ENCODE assay signal across 13 cellular contexts in genomic region chr11:110082899-110083298, GRCh38. TPM values are rescaled to one million over a fixed set of nuclear protein-coding genes. Genes with fewer than 3 reads are reported as not detected.
A peak's percentile ranks its signal among the peaks of the same experiment; 100 is the strongest.
DNase-seq lines count a peak whose midpoint lies in the region; ATAC-seq, FAIRE-seq and TF ChIP-seq lines count a peak whose summit lies in the region.
"Had no signal": no experiment of that assay in that cellular context is flagged by ENCODE, and none has a peak within 500 bp of the region (broad histone marks: within the 10 kb centered on the region; RNA-seq: fewer than 3 reads in every experiment).

No MANE protein-coding gene starts in this region.

- no peak for TF ChIP-seq RAD21 in H1 (IDR thresholded peaks at IDR 0.05 in 1 of 2, conservative IDR thresholded peaks at IDR 0.05 in 1 of 2; ENCODE audit: low read depth in 2 of 2, low read length in 2 of 2)

- peak; percentile 23 for FAIRE-seq in HTR-8/SVneo (lab: Jason Lieb, UNC)
- no peak for FAIRE-seq in H1 (lab: Jason Lieb, UNC)
- FAIRE-seq: A549, HepG2 had no signal

- H4K5ac ChIP-seq in H1 (ENCODE audit: insufficient read length, low read depth, low read length), result no peak overlapping the region

- H2BK12ac ChIP-seq in H1 (ENCODE audit: low read depth, low read length), result no peak overlapping the region

- no peaks in the 10 kb centered on the region for H3K27me3 Mint-ChIP-seq in WTC11 (ENCODE audit: low read depth)

- H3K14ac ChIP-seq in H1 (ENCODE audit: insufficient read length), result no peak overlapping the region

- 0 out of 2 replicates have a peak overlapping the region, but pooled peaks have one; percentile 36 for H2BK20ac ChIP-seq in H1 (ENCODE audit: low read length)

- H3K36me3 Mint-ChIP-seq in WTC11, result peaks cover 6% of the 10 kb centered on the region
- H3K36me3 Mint-ChIP-seq: CD8-positive, alpha-beta memory T cell had no signal

- peaks cover 5% of the 10 kb centered on the region for H3K9me3 Mint-ChIP-seq in WTC11

- no peak overlapping the region for H3K56ac ChIP-seq in H1 (replicated peaks; ENCODE audit: insufficient read length, low read depth, low read length)

- H3K36me3 ChIP-seq in H1 (ENCODE audit: control insufficient read depth in 2 of 4, insufficient read depth in 4 of 4, low read length in 3 of 4), result peaks cover 0 to 5% (median 0%) of the 10 kb centered on the region in 4 experiments; a peak in 2 of 8 replicates

- no peaks in the 10 kb centered on the region for H3K79me2 ChIP-seq in H1 (ENCODE audit: control insufficient read depth in 1 of 2, insufficient read depth in 2 of 2, low read length in 2 of 2)

- WGBS in H1 (ENCODE audit: extremely low coverage in 1 of 2, insufficient coverage in 1 of 2, insufficient read length in 1 of 2, insufficient replicate concordance in 2 of 2, low coverage in 1 of 2, low lambda C conversion rate in 2 of 2, missing lambda C conversion rate in 1 of 2), 2 experiments, result 59% methylated on average over 1 of the region's 1 CpG; no CpG with 5 or more reads in 1 of the 2 experiments

- TF ChIP-seq POLR2A in H1 (IDR thresholded peaks at IDR 0.05; ENCODE audit: control extremely low read depth in 1 of 2, low read depth in 2 of 2, low read length in 2 of 2), result no peak

- no peak overlapping the region for H2BK15ac ChIP-seq in H1 (ENCODE audit: low read length)

- H4K91ac ChIP-seq in H1 (replicated peaks; ENCODE audit: insufficient read length, low read length), result no peak overlapping the region

- peaks cover 4% of the 10 kb centered on the region for H3K4me1 Mint-ChIP-seq in WTC11
- H3K4me1 Mint-ChIP-seq: CD8-positive, alpha-beta memory T cell had no signal

- H3K18ac ChIP-seq in H1 (ENCODE audit: extremely low read depth, low read length), result no peak overlapping the region

- H3K27ac Mint-ChIP-seq in WTC11, result no peak overlapping the region

- no peak overlapping the region for H2BK120ac ChIP-seq in H1 (replicated peaks; ENCODE audit: low read depth, low read length)

- H3K9ac ChIP-seq in H1 (replicated peaks in 1 of 4; ENCODE audit: extremely low read depth in 1 of 4, low read depth in 3 of 4, low read length in 3 of 4), result no peak overlapping the region

- H2BK5ac ChIP-seq in H1 (ENCODE audit: low read depth, low read length), result no peak overlapping the region

- CTCF ChIA-PET in WTC11 (lab: Charles Lee), result no interaction called here
- CTCF ChIA-PET in H1 (lab: Charles Lee; ENCODE audit: partially characterized antibody), result interaction anchor here (0.9 to 1.1 kb wide), 3 partner anchors 9 to 1346 kb away, joined by 3 to 4 read pairs (median 3); no protein-coding TSS in a partner anchor

- H3K4ac ChIP-seq in H1 (replicated peaks; ENCODE audit: insufficient read length, low read depth, low read length), result no peak overlapping the region

- no peak overlapping the region for H3K27ac ChIP-seq in H1 (ENCODE audit: low read depth, low read length)
- H3K27ac ChIP-seq: A549 had no signal

- H3K23me2 ChIP-seq in H1 (ENCODE audit: low read depth, low read length), result no peaks in the 10 kb centered on the region

- H3K79me1 ChIP-seq in H1 (ENCODE audit: low read depth, low read length), result no peaks in the 10 kb centered on the region

- no peak overlapping the region for H4K8ac ChIP-seq in H1 (ENCODE audit: extremely low read depth, insufficient read depth, low read length)

- no peaks in the 10 kb centered on the region for H4K20me1 ChIP-seq in H1 (replicated peaks in 1 of 2; ENCODE audit: control insufficient read depth in 1 of 2, insufficient read depth in 2 of 2, low read length in 2 of 2)

- no peak overlapping the region for H2AK5ac ChIP-seq in H1 (ENCODE audit: low read depth, low read length)

- H3K23ac ChIP-seq in H1 (ENCODE audit: insufficient read length), result no peak overlapping the region

- in situ Hi-C loops in ACHN (cut with HindIII; ENCODE audit: low pct_ligation_motif_present, low pct_unique_long_range_greater_than_20kb, low sequenced_read_pairs), result no loop called here

- H3K27me3 ChIP-seq in H1 (replicated peaks in 1 of 4; ENCODE audit: control insufficient read depth in 3 of 4, extremely low read depth in 1 of 4, insufficient read depth in 3 of 4, low read length in 3 of 4), result no peaks in the 10 kb centered on the region

- POLR2A ChIA-PET in WTC11 (lab: Charles Lee) (no interaction called here), H1 (lab: Charles Lee; ENCODE audit: partially characterized antibody) (interaction anchor here (1.8 kb wide), 1 partner anchor 10 kb away, joined by 7 read pairs; the partner anchor contains the start of gene ZC3H12C)

- H3K4me1 ChIP-seq in H1 (replicated peaks in 1 of 4; ENCODE audit: control insufficient read depth in 3 of 4, insufficient read depth in 4 of 4, low read length in 3 of 4), result no peaks in the 10 kb centered on the region

- H3K4me2 ChIP-seq in H1 (ENCODE audit: insufficient read depth in 1 of 2, low read depth in 2 of 2, low read length in 2 of 2), result no peak overlapping the region
- H3K4me2 ChIP-seq: A549 had no signal

- ATAC-seq in WTC11 (peak; percentile 82), HG03457 (IDR thresholded peaks at IDR 0.05; ENCODE audit: unreplicated experiment) (no peak)
- ATAC-seq: A549, HepG2 had no signal

- TF ChIP-seq CTCF in WTC11 (IDR thresholded peaks at IDR 0.05), result no peak
- TF ChIP-seq CTCF in H1 (IDR thresholded peaks at IDR 0.05; ENCODE audit: control extremely low read depth in 1 of 3, insufficient read depth in 1 of 3, low read depth in 1 of 3, low read length in 3 of 3), result no peak

- TF ChIP-seq EP300 in H1 (IDR thresholded peaks at IDR 0.05; ENCODE audit: borderline replicate concordance in 1 of 2, low read depth in 2 of 2, low read length in 2 of 2), result no peak

- no peak overlapping the region for H3K4me3 Mint-ChIP-seq in WTC11
- H3K4me3 Mint-ChIP-seq: CD8-positive, alpha-beta memory T cell had no signal

- DNase-seq in HTR-8/SVneo (ENCODE audit: insufficient read length, low spot score) (no peak), WTC11 (ENCODE audit: low spot score) (no peak), H1 (ENCODE audit: low read depth in 1 of 2, low spot score in 2 of 2) (no peak), GM19238 (ENCODE audit: insufficient read length, low spot score) (no peak), ACHN (no peak)
- DNase-seq: Caco-2; CD8-positive, alpha-beta memory T cell; DMS53; GF-D8; H7 had no signal

- no peak overlapping the region for H3K4me3 ChIP-seq in H1 (ENCODE audit: extremely low read depth in 1 of 4, insufficient read depth in 2 of 4, low read depth in 3 of 4, low read length in 4 of 4)
- H3K4me3 ChIP-seq: A549 had no signal

- H2AFZ ChIP-seq in H1 (ENCODE audit: low read length), result peak overlapping the region; percentile 41; the same call in 1 of the 2 replicates

- H3K9me3 ChIP-seq in H1 (ENCODE audit: insufficient read depth in 2 of 2, low read depth in 1 of 2, low read length in 1 of 2), result peaks cover 2 to 5% of the 10 kb centered on the region in 2 experiments; a peak in 3 of 4 replicates

TF ChIP-seq in WTC11, 78 proteins besides CTCF, POLR2A, EP300 and RAD21 (continues in another document):
- TF ChIP-seq TCF7 (CRISPR knock-in tag; IDR thresholded peaks at IDR 0.05; ENCODE audit: low read depth), result no peak
- TF ChIP-seq HMGXB4 (CRISPR knock-in tag; IDR thresholded peaks at IDR 0.05), result no peak

TF ChIP-seq in H1, 55 proteins besides CTCF, POLR2A, EP300 and RAD21:
- no peak for TF ChIP-seq RBBP5 (IDR thresholded peaks at IDR 0.05; ENCODE audit: borderline replicate concordance, low read depth, low read length)
- no peak for TF ChIP-seq HDAC6 (IDR thresholded peaks at IDR 0.05; ENCODE audit: low read depth, low read length)
- no peak for TF ChIP-seq RFX5 (IDR thresholded peaks at IDR 0.05; ENCODE audit: borderline replicate concordance, low read depth, low read length)
- no peak for TF ChIP-seq YY1 (IDR thresholded peaks at IDR 0.05; ENCODE audit: low read depth, low read length)
- no peak for TF ChIP-seq CHD1 (IDR thresholded peaks at IDR 0.05; ENCODE audit: low read depth, low read length)
- no peak for TF ChIP-seq SIN3A (conservative IDR thresholded peaks at IDR 0.05 in 1 of 2, IDR thresholded peaks at IDR 0.05 in 1 of 2; ENCODE audit: low read depth in 1 of 2, low read length in 2 of 2)
- TF ChIP-seq ATF3 (IDR thresholded peaks at IDR 0.05; ENCODE audit: insufficient read depth, low read depth, low read length), result no peak
- TF ChIP-seq MAFK (IDR thresholded peaks at IDR 0.05; ENCODE audit: low read depth, low read length), result no peak
- TF ChIP-seq TCF12 (IDR thresholded peaks at IDR 0.05; ENCODE audit: low read depth, low read length), result no peak
- no peak for TF ChIP-seq SUZ12 (IDR thresholded peaks at IDR 0.05; ENCODE audit: low read length)
- TF ChIP-seq TEAD4 (IDR thresholded peaks at IDR 0.05; ENCODE audit: low read depth, low read length), result no peak
- no peak for TF ChIP-seq POU5F1 (IDR thresholded peaks at IDR 0.05; ENCODE audit: low read depth, low read length)
- TF ChIP-seq JUND (IDR thresholded peaks at IDR 0.05; ENCODE audit: low read length), result no peak
- no peak for TF ChIP-seq TAF7 (optimal IDR thresholded peaks at IDR 0.05; ENCODE audit: borderline replicate concordance, low read depth, low read length)
- no peak for TF ChIP-seq SP1 (IDR thresholded peaks at IDR 0.05; ENCODE audit: low read depth, low read length)

RNA-seq across cellular contexts. Expression of gene ZC3H12C, which starts 10.3 kb away (rescaled TPM):
- total RNA-seq in WTC11 (2021), result 2.4 to 3.1 TPM (median 2.8 TPM) in 3 replicates
- total RNA-seq in H1 (2021; fragmentation: NEBNext Ultra II Directional; extraction: Animal tissue kit (Norgen Biotek cat#: 25700)), result 2.7 and 2.9 TPM in 2 replicates
- polyA plus RNA-seq in H1 (2011; rRNA removed), result 2.0 TPM in 2 replicates
- 1.3 TPM for polyA plus RNA-seq in H1 (2011; cell fraction: cytosol; rRNA removed)
- 5.1 TPM for polyA plus RNA-seq in H1 (2011; cell fraction: nucleus; rRNA removed)
- 1.6 to 2.9 TPM (median 2.4 TPM) in 4 replicates for polyA plus RNA-seq in H1 (2012, experiment 1 of 2)
- 0.16 TPM for polyA plus RNA-seq in H1 (2012, experiment 2 of 2)
- polyA plus RNA-seq in H1 (2013, experiment 1 of 2), result 0.81 TPM
- 0.63 TPM for polyA plus RNA-seq in H1 (2013, experiment 2 of 2)
- polyA minus RNA-seq in H1 (2011; rRNA and poly(A)+ RNA removed), result 6.3 and 12.1 TPM in 2 replicates
- 1.6 TPM for polyA minus RNA-seq in H1 (2011; cell fraction: cytosol; rRNA and poly(A)+ RNA removed)
- polyA minus RNA-seq in H1 (2011; cell fraction: nucleus; rRNA and poly(A)+ RNA removed), result 11.6 TPM
- polyA plus RNA-seq: CD8-positive, alpha-beta memory T cell had no signal
